In genomic region chr18:812123-812672, GRCh38 we compare ENCODE assay signal across 8 cellular contexts. TPM values are rescaled to one million over a fixed set of nuclear protein-coding genes. Genes with fewer than 3 reads are reported as not detected.
DNase-seq lines count a peak whose midpoint lies in the region; ATAC-seq and FAIRE-seq lines count a peak whose summit lies in the region.

Gene YES1 (minus strand): TSS chr18:812242. CDS start chr18:756827, 55,415 bp downstream.

- H3K36me3 Mint-ChIP-seq in effector memory CD8-positive, alpha-beta T cell (ENCODE audit: insufficient read depth), result peaks cover 27% of the 10 kb centered on the region

- peak; percentile 15 for FAIRE-seq in GM18507 (lab: Jason Lieb, UNC)

- peak; percentile 73 for DNase-seq in ACHN
- DNase-seq in GM18507 (ENCODE audit: extremely low spot score, insufficient read length, low read depth), result peak; percentile 73
- DNase-seq in NCI-H526 (lab: John Stamatoyannopoulos, UW), result peak; percentile 39 to 66
- DNase-seq in activated CD8-positive, alpha-beta memory T cell treated with anti-CD3 and anti-CD28 coated beads for 4 hours (ENCODE audit: low read depth in 2 of 2), result peak; percentile 65 to 69
- DNase-seq in effector memory CD8-positive, alpha-beta T cell, result peak in 2 of 3 experiments; percentile 71 to 73
- DNase-seq in stimulated activated CD8-positive, alpha-beta memory T cell treated with anti-CD3 and anti-CD28 coated beads, Interleukin-15, amount 100 ng/mL, for 4 hours (ENCODE audit: low read depth in 2 of 2), result peak; percentile 68 to 70

- in situ Hi-C loops in ACHN (cut with HindIII; ENCODE audit: low pct_ligation_motif_present, low pct_unique_long_range_greater_than_20kb, low sequenced_read_pairs), result no loop called here

- WGBS in mesodermal cell (ENCODE audit: insufficient coverage in 2 of 2), 2 experiments, result 0% methylated on average over 14 to 51 of the region's 69 CpGs

- H3K4me1 ChIP-seq in mesodermal cell (ENCODE audit: control insufficient read depth, insufficient read depth, low read length, poor library complexity, severe bottlenecking), result peaks cover 4% of the 10 kb centered on the region

- no peaks in the 10 kb centered on the region for H3K27me3 Mint-ChIP-seq in effector memory CD8-positive, alpha-beta T cell

- H3K4me3 Mint-ChIP-seq in effector memory CD8-positive, alpha-beta T cell, result peak within 1 kb of the TSS; percentile 94

- peak; percentile 45 for ATAC-seq in HG02981 (IDR thresholded peaks at IDR 0.05; ENCODE audit: unreplicated experiment)
- peak; percentile 59 for ATAC-seq in effector memory CD8-positive, alpha-beta T cell (replicated peaks)

- H3K4me3 ChIP-seq in mesodermal cell (ENCODE audit: extremely low read depth, insufficient read depth, low read length, poor library complexity, severe bottlenecking), result peak within 1 kb of the TSS; percentile 92

- peaks cover 5% of the 10 kb centered on the region for H3K9me3 ChIP-seq in mesodermal cell (ENCODE audit: control insufficient read depth, low read length)

- no peaks in the 10 kb centered on the region for H3K9me3 Mint-ChIP-seq in effector memory CD8-positive, alpha-beta T cell

- peak within 1 kb of the TSS; percentile 96 for H3K27ac ChIP-seq in mesodermal cell (ENCODE audit: low read depth, low read length, severe bottlenecking)

- no peaks in the 10 kb centered on the region for H3K36me3 ChIP-seq in mesodermal cell (ENCODE audit: control insufficient read depth, insufficient read depth, low read length)

- H3K27ac Mint-ChIP-seq in effector memory CD8-positive, alpha-beta T cell, result peak within 1 kb of the TSS; percentile 96 to 97

- H3K4me1 Mint-ChIP-seq in effector memory CD8-positive, alpha-beta T cell (ENCODE audit: low read depth in 2 of 2), result peaks cover 34 to 70% of the 10 kb centered on the region in 2 donors

RNA-seq across cellular contexts. Expression of gene YES1, which starts in this region (rescaled TPM):
- polyA plus RNA-seq in mesodermal cell (2013, experiment 1 of 2), result 74.2 TPM
- polyA plus RNA-seq in mesodermal cell (2013, experiment 2 of 2), result 71.6 TPM

Comparison
In these comparisons a context has a peak if more than half of its experiments do, and no peak if none do; other contexts are left out.
1. Peak in every context shown above with its lines: DNase-seq, ATAC-seq, H3K4me3 ChIP-seq and H3K27ac ChIP-seq.